18 cellular contexts compared by ENCODE assay signal in genomic region chr15:83090465-83090864, GRCh38. TPM values are rescaled to one million over a fixed set of nuclear protein-coding genes. Genes with fewer than 3 reads are reported as not detected.
DNase-seq lines count a peak whose midpoint lies in the region; ATAC-seq and TF ChIP-seq lines count a peak whose summit lies in the region.
"Had no signal": no experiment of that assay in that cellular context is flagged by ENCODE, and none has a peak within 500 bp of the region (broad histone marks: within the 10 kb centered on the region; RNA-seq: fewer than 3 reads in every experiment).

No MANE protein-coding gene starts in this region.

- in situ Hi-C loops in IMR-90 (cut with MboI; ENCODE audit: low sequenced_read_pairs) = no loop called here

- H3K23ac ChIP-seq in IMR-90 (ENCODE audit: low read depth, low read length) (no peak overlapping the region), neuronal stem cell (ENCODE audit: low read depth, low read length, poor library complexity) (no peak overlapping the region)

- DNase-seq in ELF-1 (ENCODE audit: low read depth, low spot score) = peak; percentile 27
- DNase-seq in IMR-90 = no peak
- DNase-seq in endothelial cell (ENCODE audit: low spot score) = no peak
- no peak for DNase-seq in neuronal stem cell (ENCODE audit: low spot score)
- no peak for DNase-seq in NCI-H524 treated with DMSO at 0.1 percent for 48 hours (lab: John Stamatoyannopoulos, UW)
- DNase-seq: 8988T; CD4-positive, alpha-beta memory T cell; DMS153; DMS79; GF-D8; GOT3; H7 had no signal

- no peak overlapping the region for H3K4ac ChIP-seq in IMR-90 (ENCODE audit: low read depth, low read length)
- H3K4ac ChIP-seq in neuronal stem cell (ENCODE audit: low read length) = no peak overlapping the region

- no peaks in the 10 kb centered on the region for H3K9me3 Mint-ChIP-seq in endothelial cell (ENCODE audit: unreplicated experiment)
- H3K9me3 Mint-ChIP-seq: CD4-positive, alpha-beta memory T cell had no signal

- H4K91ac ChIP-seq in IMR-90 (ENCODE audit: insufficient read depth, low read depth, low read length) (no peak overlapping the region), neuronal stem cell (ENCODE audit: low read depth, low read length, poor library complexity) (no peak overlapping the region)

- H2AK5ac ChIP-seq in IMR-90 (ENCODE audit: low read depth, low read length) (no peak overlapping the region), neuronal stem cell (ENCODE audit: low read depth, low read length) (no peak overlapping the region)

- no peak overlapping the region for H4K5ac ChIP-seq in IMR-90 (ENCODE audit: low read depth, low read length)

- H3K36me3 Mint-ChIP-seq in endothelial cell (ENCODE audit: low read depth, unreplicated experiment) = peaks cover 3% of the 10 kb centered on the region
- H3K36me3 Mint-ChIP-seq: CD14-positive monocyte; CD4-positive, alpha-beta memory T cell had no signal

- POLR2A ChIA-PET in IMR-90 (lab: Charles Lee; ENCODE audit: unreplicated experiment) = no interaction called here

- H3K14ac ChIP-seq in IMR-90 (replicated peaks; ENCODE audit: low read depth, low read length) = no peak overlapping the region
- no peak overlapping the region for H3K14ac ChIP-seq in neuronal stem cell (ENCODE audit: low read length)

- no peak overlapping the region for H3K4me3 Mint-ChIP-seq in endothelial cell (ENCODE audit: unreplicated experiment)
- H3K4me3 Mint-ChIP-seq: CD14-positive monocyte; CD4-positive, alpha-beta memory T cell; IgD-negative memory B cell had no signal

- BruUV-seq in IMR-90 (replicated peaks; lab: Mats Ljungman, UMichigan) = no TSS peak

- H3K27ac ChIP-seq in IMR-90 (ENCODE audit: insufficient read depth, low read length) (no peak overlapping the region), neuronal stem cell (replicated peaks; ENCODE audit: low read length) (peak overlapping the region; percentile 10)
- H3K27ac ChIP-seq: BLaER1 had no signal

- no peak overlapping the region for H4K8ac ChIP-seq in IMR-90 (ENCODE audit: low read depth in 2 of 2, low read length in 2 of 2)
- H4K8ac ChIP-seq in neuronal stem cell (ENCODE audit: low read depth, low read length) = no peak overlapping the region

- H3K9me1 ChIP-seq in IMR-90 (ENCODE audit: insufficient read depth, low read length) = no peaks in the 10 kb centered on the region

- no peak overlapping the region for H3K4me3 ChIP-seq in IMR-90 (ENCODE audit: insufficient read depth, low read depth, low read length)
- no peak overlapping the region for H3K4me3 ChIP-seq in neuronal stem cell (ENCODE audit: low read length in 2 of 2)
- H3K4me3 ChIP-seq: BLaER1 had no signal

- H4K20me1 ChIP-seq in IMR-90 (ENCODE audit: insufficient read depth, low read length) = no peaks in the 10 kb centered on the region
- H4K20me1 ChIP-seq: BLaER1 had no signal

- no peak overlapping the region for H2BK20ac ChIP-seq in IMR-90 (ENCODE audit: low read depth, low read length)

- 40% methylated on average over 4 of the region's 4 CpGs; no CpG with 5 or more reads in 1 of the 2 experiments for WGBS in IMR-90 (ENCODE audit: extremely low coverage in 2 of 2, insufficient read length in 1 of 2), 2 experiments
- WGBS in neuronal stem cell (ENCODE audit: extremely low coverage in 2 of 2, insufficient read length in 2 of 2, insufficient replicate concordance in 1 of 2), 2 donors = no CpG with 5 or more reads among the region's 4 CpGs

- H3K27me3 ChIP-seq in IMR-90 (ENCODE audit: control insufficient read depth, insufficient read depth, low read length) (peaks cover 4% of the 10 kb centered on the region; the same call in 1 of the 2 replicates), neuronal stem cell (ENCODE audit: control insufficient read depth in 3 of 3, insufficient read depth in 3 of 3, low read depth in 1 of 3, low read length in 3 of 3) (no peaks in the 10 kb centered on the region)
- H3K27me3 ChIP-seq: BLaER1 had no signal

- TF ChIP-seq CTCF in IMR-90 (conservative IDR thresholded peaks at IDR 0.05; ENCODE audit: low read depth, low read length) (no peak), endothelial cell (IDR thresholded peaks at IDR 0.05; ENCODE audit: unreplicated experiment) (no peak)

- H2BK5ac ChIP-seq in IMR-90 (ENCODE audit: low read depth, low read length, poor library complexity, severe bottlenecking) (no peak overlapping the region), neuronal stem cell (ENCODE audit: low read length) (no peak overlapping the region)

- peak overlapping the region; percentile 14 for H3K27ac Mint-ChIP-seq in endothelial cell (ENCODE audit: unreplicated experiment)
- H3K27ac Mint-ChIP-seq: CD14-positive monocyte; CD4-positive, alpha-beta memory T cell; IgD-negative memory B cell had no signal

- H3K36me3 ChIP-seq in IMR-90 (ENCODE audit: control insufficient read depth, insufficient read depth, low read length) = no peaks in the 10 kb centered on the region
- H3K36me3 ChIP-seq in neuronal stem cell (replicated peaks in 1 of 2; ENCODE audit: control insufficient read depth in 2 of 2, insufficient read depth in 2 of 2, low read length in 2 of 2) = no peaks in the 10 kb centered on the region
- H3K36me3 ChIP-seq: BLaER1 had no signal

- H2AK9ac ChIP-seq in IMR-90 (replicated peaks; ENCODE audit: low read depth, low read length, poor library complexity) = peak overlapping the region; percentile 48

- H3K18ac ChIP-seq in IMR-90 (ENCODE audit: low read depth, low read length) (no peak overlapping the region), neuronal stem cell (ENCODE audit: low read length) (no peak overlapping the region)

- CTCF ChIA-PET in IMR-90 (lab: Yijun Ruan, JAX) = no interaction called here

- H2BK15ac ChIP-seq in IMR-90 (ENCODE audit: low read depth, low read length) (no peak overlapping the region), neuronal stem cell (ENCODE audit: low read length) (no peak overlapping the region)

- no peak for TF ChIP-seq RAD21 in IMR-90 (IDR thresholded peaks at IDR 0.05; ENCODE audit: low read length)

- dilution Hi-C loops in IMR-90 (cut with HindIII; ENCODE audit: low sequenced_read_pairs, unreplicated experiment) = no loop called here

- no peak overlapping the region for H3K4me2 ChIP-seq in IMR-90 (ENCODE audit: low read depth, low read length)
- H3K4me2 ChIP-seq in neuronal stem cell (ENCODE audit: insufficient read depth, low read length, poor library complexity, severe bottlenecking) = no peak overlapping the region
- H3K4me2 ChIP-seq: BLaER1 had no signal

- no peaks in the 10 kb centered on the region for H3K79me1 ChIP-seq in IMR-90 (ENCODE audit: low read depth in 1 of 2, low read length in 2 of 2)
- H3K79me1 ChIP-seq in neuronal stem cell (ENCODE audit: low read depth, low read length) = no peaks in the 10 kb centered on the region

- H3K4me1 ChIP-seq in IMR-90 (ENCODE audit: control insufficient read depth, insufficient read depth, low read length) (no peaks in the 10 kb centered on the region), neuronal stem cell (ENCODE audit: control insufficient read depth in 2 of 2, insufficient read depth in 1 of 2, low read depth in 1 of 2, low read length in 2 of 2) (peaks cover 0 to 1% of the 10 kb centered on the region in 2 donors)

- H2BK120ac ChIP-seq in IMR-90 (ENCODE audit: low read depth, low read length) (no peak overlapping the region), neuronal stem cell (ENCODE audit: low read depth, low read length) (no peak overlapping the region)

- ATAC-seq in IMR-90 (ENCODE audit: low read depth) (no peak), HG03097 (IDR thresholded peaks at IDR 0.05; ENCODE audit: low FRiP score, unreplicated experiment) (no peak), HG02642 (IDR thresholded peaks at IDR 0.05; ENCODE audit: poor library complexity, unreplicated experiment) (no peak)
- ATAC-seq: HCT116 had no signal

- no peak overlapping the region for H3K9ac ChIP-seq in IMR-90 (ENCODE audit: low read depth, low read length)
- H3K9ac ChIP-seq in neuronal stem cell (ENCODE audit: low read depth, low read length, poor library complexity) = no peak overlapping the region
- H3K9ac ChIP-seq: BLaER1 had no signal

- H3K9me3 ChIP-seq in IMR-90 (ENCODE audit: control insufficient read depth, insufficient read depth, low read length) (no peaks in the 10 kb centered on the region), neuronal stem cell (replicated peaks in 1 of 2; ENCODE audit: control insufficient read depth in 2 of 2, insufficient read depth in 1 of 2, low read depth in 1 of 2, low read length in 2 of 2) (no peaks in the 10 kb centered on the region)
- H3K9me3 ChIP-seq: BLaER1 had no signal

- H2AFZ ChIP-seq in IMR-90 (replicated peaks; ENCODE audit: low read length, poor library complexity) (no peak overlapping the region), neuronal stem cell (ENCODE audit: low read length) (no peak overlapping the region)

- H3K27me3 Mint-ChIP-seq in endothelial cell (ENCODE audit: unreplicated experiment) = peaks cover 4% of the 10 kb centered on the region

- H3K4me1 Mint-ChIP-seq in endothelial cell (ENCODE audit: unreplicated experiment) = peaks cover 29% of the 10 kb centered on the region
- H3K4me1 Mint-ChIP-seq: CD4-positive, alpha-beta memory T cell had no signal

- no peak overlapping the region for H3K56ac ChIP-seq in IMR-90 (ENCODE audit: extremely low read depth, insufficient read depth, low read length)

- intact Hi-C loops in IMR-90 (cut with micrococcal nuclease) = no loop called here

- TF ChIP-seq POLR2A in IMR-90 (IDR thresholded peaks at IDR 0.05; ENCODE audit: low read depth, low read length) = no peak

- H2BK12ac ChIP-seq in neuronal stem cell (ENCODE audit: low read length) = no peak overlapping the region

TF ChIP-seq in IMR-90, 13 proteins besides CTCF, POLR2A, EP300 and RAD21 (continues in another document):
- TF ChIP-seq MXI1 (IDR thresholded peaks at IDR 0.05; ENCODE audit: borderline replicate concordance, low read depth, low read length) = no peak

RNA-seq across cellular contexts. Expression of gene TM6SF1, which starts 17.0 kb away (rescaled TPM):
- total RNA-seq in IMR-90 (2012; rRNA removed) (1.6 and 1.9 TPM in 2 replicates), endothelial cell (ENCODE audit: unreplicated experiment) (6.0 TPM)
- 1.3 and 1.9 TPM in 2 replicates for polyA plus RNA-seq in IMR-90 (2012; rRNA removed)
- 1.1 and 1.8 TPM in 2 replicates for polyA plus RNA-seq in IMR-90 (2012; cell fraction: cytosol; rRNA removed)
- polyA plus RNA-seq in IMR-90 (2012; cell fraction: nucleus; rRNA removed; ENCODE audit: low replicate concordance) = 1.1 and 2.5 TPM in 2 replicates
- 0.04 TPM for polyA plus RNA-seq in neuronal stem cell (2013, experiment 1 of 2)
- 0.03 TPM for polyA plus RNA-seq in neuronal stem cell (2013, experiment 2 of 2)
- polyA plus RNA-seq: CD4-positive, alpha-beta memory T cell had no signal

RNA-seq across cellular contexts. Expression of gene BTBD1, which starts 23.4 kb away (rescaled TPM):
- total RNA-seq in IMR-90 (2012; rRNA removed) (78.7 and 90.5 TPM in 2 replicates), endothelial cell (ENCODE audit: unreplicated experiment) (47.2 TPM)
- 32.8 and 39.3 TPM in 2 replicates for polyA plus RNA-seq in IMR-90 (2012; rRNA removed)
- polyA plus RNA-seq in IMR-90 (2012; cell fraction: cytosol; rRNA removed) = 12.1 and 20.3 TPM in 2 replicates
- 9.5 and 22.4 TPM in 2 replicates for polyA plus RNA-seq in IMR-90 (2012; cell fraction: nucleus; rRNA removed; ENCODE audit: low replicate concordance)
- polyA plus RNA-seq in neuronal stem cell (2013, experiment 1 of 2) = 23.3 TPM
- polyA plus RNA-seq in neuronal stem cell (2013, experiment 2 of 2) = 23.8 TPM
